8 cellular contexts compared by ENCODE assay signal in the genomic region with DNA sequence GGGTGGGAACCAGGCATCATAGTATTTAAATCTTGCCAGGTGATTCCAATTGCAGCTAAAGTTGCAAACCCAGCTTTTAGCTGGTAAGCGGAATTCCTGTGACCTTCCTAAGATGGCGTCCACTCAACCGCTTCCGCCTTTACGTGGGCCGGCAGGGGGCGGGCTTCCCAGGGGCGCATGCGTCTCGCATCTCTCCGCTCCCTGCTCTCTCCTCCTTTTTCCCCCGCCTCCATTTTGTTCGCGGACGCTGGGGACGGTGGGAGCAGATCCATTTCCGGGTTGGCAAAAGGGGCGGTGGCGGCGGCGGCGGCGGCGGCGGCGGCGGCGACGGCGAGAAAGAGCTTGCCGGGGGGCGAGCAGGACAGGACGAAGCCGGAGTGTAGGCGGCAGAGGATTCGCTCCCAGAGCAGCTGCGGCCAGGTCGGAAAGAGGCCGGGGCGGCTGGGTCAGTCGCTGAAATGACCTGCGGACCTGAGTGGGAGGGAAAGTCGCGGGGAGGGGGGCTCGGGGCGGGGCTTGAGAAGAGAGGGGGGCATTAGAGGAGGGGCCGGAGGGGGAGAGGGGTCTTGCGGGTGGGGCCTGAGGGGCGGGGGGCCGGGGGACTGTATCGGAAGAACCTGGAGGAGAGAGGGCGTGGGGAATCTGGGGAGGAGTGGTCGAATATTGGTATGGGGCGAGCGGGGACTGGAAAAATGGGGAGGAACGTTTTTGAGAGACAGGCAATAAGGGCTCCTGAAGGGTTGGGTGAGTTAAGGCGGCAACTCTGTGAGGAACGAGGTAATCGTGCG. TPM values are rescaled to one million over a fixed set of nuclear protein-coding genes. Genes with fewer than 3 reads are reported as not detected.
DNase-seq lines count a peak whose midpoint lies in the region; ATAC-seq, FAIRE-seq and TF ChIP-seq lines count a peak whose summit lies in the region.

A gene with protein sequence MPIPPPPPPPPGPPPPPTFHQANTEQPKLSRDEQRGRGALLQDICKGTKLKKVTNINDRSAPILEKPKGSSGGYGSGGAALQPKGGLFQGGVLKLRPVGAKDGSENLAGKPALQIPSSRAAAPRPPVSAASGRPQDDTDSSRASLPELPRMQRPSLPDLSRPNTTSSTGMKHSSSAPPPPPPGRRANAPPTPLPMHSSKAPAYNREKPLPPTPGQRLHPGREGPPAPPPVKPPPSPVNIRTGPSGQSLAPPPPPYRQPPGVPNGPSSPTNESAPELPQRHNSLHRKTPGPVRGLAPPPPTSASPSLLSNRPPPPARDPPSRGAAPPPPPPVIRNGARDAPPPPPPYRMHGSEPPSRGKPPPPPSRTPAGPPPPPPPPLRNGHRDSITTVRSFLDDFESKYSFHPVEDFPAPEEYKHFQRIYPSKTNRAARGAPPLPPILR (plus strand): TSS at position 232 of the 788 bp plus-strand sequence. CDS start 37,156 bp downstream, outside the sequence.

- H3K9ac ChIP-seq in IMR-90 (ENCODE audit: low read depth, low read length) = peak within 1 kb of the TSS; percentile 85

- peaks cover 5% of the 10 kb centered on the region for H3K4me1 ChIP-seq in IMR-90 (ENCODE audit: control insufficient read depth, insufficient read depth, low read length)

- no peak for FAIRE-seq in D721Med (lab: Jason Lieb, UNC)

- H3K79me1 ChIP-seq in IMR-90 (ENCODE audit: low read depth in 1 of 2, low read length in 2 of 2) = peaks cover 0 to 37% of the 10 kb centered on the region in 2 experiments; a peak in 2 of 4 replicates

- H3K36me3 ChIP-seq in IMR-90 (ENCODE audit: control insufficient read depth, insufficient read depth, low read length) = no peaks in the 10 kb centered on the region

- H2BK5ac ChIP-seq in IMR-90 (ENCODE audit: low read depth, low read length, poor library complexity, severe bottlenecking) = peak within 1 kb of the TSS; percentile 84

- H2AK5ac ChIP-seq in IMR-90 (ENCODE audit: low read depth, low read length) = peak within 1 kb of the TSS; percentile 69

- peak; percentile 50; the same call in 1 of the 2 replicates for TF ChIP-seq POLR2A in IMR-90 (IDR thresholded peaks at IDR 0.05; ENCODE audit: low read depth, low read length)

- peak within 1 kb of the TSS; percentile 88 for H3K4me2 ChIP-seq in IMR-90 (ENCODE audit: low read depth, low read length)

- H4K91ac ChIP-seq in IMR-90 (ENCODE audit: insufficient read depth, low read depth, low read length) = peak within 1 kb of the TSS; percentile 79

- no peaks in the 10 kb centered on the region for H4K20me1 ChIP-seq in IMR-90 (ENCODE audit: insufficient read depth, low read length)

- dilution Hi-C loops in IMR-90 (cut with HindIII; ENCODE audit: low sequenced_read_pairs, unreplicated experiment) = no loop called here

- CTCF ChIA-PET in IMR-90 (lab: Yijun Ruan, JAX) = interaction anchor here (0.9 to 1.3 kb wide), 4 partner anchors 11 to 65 kb away, joined by 3 to 4 read pairs (median 4); no protein-coding TSS in a partner anchor

- ATAC-seq in GM21515 (IDR thresholded peaks at IDR 0.05; ENCODE audit: unreplicated experiment) = peak; percentile 89
- peak; percentile 99 for ATAC-seq in IMR-90 (ENCODE audit: low read depth)

- 0 out of 2 replicates have a peak within 1 kb of the TSS, but pooled peaks have one; percentile 40 for H2BK20ac ChIP-seq in IMR-90 (ENCODE audit: low read depth, low read length)

- peak within 1 kb of the TSS; percentile 91 for H3K4ac ChIP-seq in IMR-90 (ENCODE audit: low read depth, low read length)

- H3K18ac ChIP-seq in IMR-90 (ENCODE audit: low read depth, low read length) = peak within 1 kb of the TSS; percentile 76

- TF ChIP-seq RAD21 in IMR-90 (IDR thresholded peaks at IDR 0.05; ENCODE audit: low read length) = no peak

- peak within 1 kb of the TSS; percentile 90 to 100 for H4K8ac ChIP-seq in IMR-90 (ENCODE audit: low read depth in 2 of 2, low read length in 2 of 2)

- peak; percentile 72 for DNase-seq in D721Med (ENCODE audit: insufficient read length, low spot score)
- DNase-seq in IMR-90 = peak; percentile 94
- DNase-seq in OCI-M1 (lab: John Stamatoyannopoulos, UW) = peak; percentile 98
- DNase-seq in activated T-cell treated with anti-CD3 and anti-CD28 coated beads for 24 hours (ENCODE audit: low read depth) = peak; percentile 96
- peak; percentile 51 for DNase-seq in epithelial cell of proximal tubule (ENCODE audit: low read depth)
- DNase-seq in mucosa of gallbladder (ENCODE audit: low spot score) = peak; percentile 96
- peak; percentile 91 to 94 for DNase-seq in stimulated activated CD8-positive, alpha-beta memory T cell treated with anti-CD3 and anti-CD28 coated beads, Interleukin-4, amount 100 ng/mL, for 4 hours (ENCODE audit: low read depth in 2 of 2, low spot score in 1 of 2)

- no TSS peak for BruUV-seq in IMR-90 (replicated peaks; lab: Mats Ljungman, UMichigan)

- TF ChIP-seq CTCF in D721Med (IDR thresholded peaks at IDR 0.05; ENCODE audit: insufficient read depth, missing control alignments) (peak; percentile 31), IMR-90 (conservative IDR thresholded peaks at IDR 0.05; ENCODE audit: low read depth, low read length) (peak; percentile 70), epithelial cell of proximal tubule (conservative IDR thresholded peaks at IDR 0.05; ENCODE audit: low read depth, low read length) (peak; percentile 72)

- peak within 1 kb of the TSS; percentile 91 for H2AK9ac ChIP-seq in IMR-90 (replicated peaks; ENCODE audit: low read depth, low read length, poor library complexity)

- peak within 1 kb of the TSS; percentile 97 for H4K5ac ChIP-seq in IMR-90 (ENCODE audit: low read depth, low read length)

- H3K9me3 ChIP-seq in IMR-90 (ENCODE audit: control insufficient read depth, insufficient read depth, low read length) = no peaks in the 10 kb centered on the region

- intact Hi-C loops in IMR-90 (cut with micrococcal nuclease) = no loop called here

- peak within 1 kb of the TSS; percentile 99 for H3K23ac ChIP-seq in IMR-90 (ENCODE audit: low read depth, low read length)

- H3K9me1 ChIP-seq in IMR-90 (ENCODE audit: insufficient read depth, low read length) = peaks cover 12% of the 10 kb centered on the region

- peak within 1 kb of the TSS; percentile 98 for H3K14ac ChIP-seq in IMR-90 (replicated peaks; ENCODE audit: low read depth, low read length)

- H2AFZ ChIP-seq in IMR-90 (replicated peaks; ENCODE audit: low read length, poor library complexity) = peak within 1 kb of the TSS; percentile 96

- H3K27me3 ChIP-seq in IMR-90 (ENCODE audit: control insufficient read depth, insufficient read depth, low read length) = no peaks in the 10 kb centered on the region

- peak within 1 kb of the TSS; percentile 91 for H3K27ac ChIP-seq in IMR-90 (ENCODE audit: insufficient read depth, low read length)

- POLR2A ChIA-PET in IMR-90 (lab: Charles Lee; ENCODE audit: unreplicated experiment) = interaction anchor here (0.6 to 0.7 kb wide), 2 partner anchors 116 to 1469 kb away, joined by 4 read pairs; no protein-coding TSS in a partner anchor

- in situ Hi-C loops in IMR-90 (cut with MboI; ENCODE audit: low sequenced_read_pairs) = loop anchor here (10.0 kb wide), 1 partner anchor 136 kb away; no protein-coding TSS in a partner anchor

- H3K4me3 ChIP-seq in IMR-90 (ENCODE audit: insufficient read depth, low read depth, low read length) (peak within 1 kb of the TSS; percentile 70), epithelial cell of proximal tubule (ENCODE audit: low read depth, low read length) (peak within 1 kb of the TSS; percentile 92)

- peak within 1 kb of the TSS; percentile 79 for H3K56ac ChIP-seq in IMR-90 (ENCODE audit: extremely low read depth, insufficient read depth, low read length)

- peak within 1 kb of the TSS; percentile 37; the same call in 1 of the 3 replicates for H2BK15ac ChIP-seq in IMR-90 (ENCODE audit: low read depth, low read length)

- peak within 1 kb of the TSS; percentile 73 for H2BK120ac ChIP-seq in IMR-90 (ENCODE audit: low read depth, low read length)

- 1% methylated on average over 28 of the region's 60 CpGs; no CpG with 5 or more reads in 1 of the 2 experiments for WGBS in IMR-90 (ENCODE audit: extremely low coverage in 2 of 2, insufficient read length in 1 of 2), 2 experiments

TF ChIP-seq in IMR-90, 13 proteins besides CTCF, POLR2A, EP300 and RAD21:
- TF ChIP-seq MAZ (IDR thresholded peaks at IDR 0.05; ENCODE audit: borderline replicate concordance, low read depth, low read length) (peak; percentile 76; the same call in 1 of the 2 replicates), SMC3 (IDR thresholded peaks at IDR 0.05; ENCODE audit: low read depth, low read length) (peak; percentile 17; the same call in 1 of the 2 replicates), MXI1 (IDR thresholded peaks at IDR 0.05; ENCODE audit: borderline replicate concordance, low read depth, low read length) (peak; percentile 29; the same call in 1 of the 2 replicates), CEBPB (IDR thresholded peaks at IDR 0.05; ENCODE audit: low read depth, low read length) (no peak), FOS (IDR thresholded peaks at IDR 0.05; ENCODE audit: low read depth, low read length) (no peak)

RNA-seq across cellular contexts. Expression of the gene that starts here (rescaled TPM):
- 2.0 and 2.8 TPM in 2 replicates for total RNA-seq in IMR-90 (2012; rRNA removed)
- polyA plus RNA-seq in IMR-90 (2012; rRNA removed) = 8.9 and 10.4 TPM in 2 replicates
- 4.5 and 5.4 TPM in 2 replicates for polyA plus RNA-seq in IMR-90 (2012; cell fraction: cytosol; rRNA removed)
- polyA plus RNA-seq in IMR-90 (2012; cell fraction: nucleus; rRNA removed; ENCODE audit: low replicate concordance) = 9.3 and 12.3 TPM in 2 replicates
- total RNA-seq in epithelial cell of proximal tubule = 7.5 and 12.5 TPM in 2 replicates
- 64.1 TPM for total RNA-seq in mucosa of gallbladder

Comparison
In these comparisons a context has a peak if more than half of its experiments do, and no peak if none do; other contexts are left out.
1. Peak in every context shown above with its lines: DNase-seq, ATAC-seq, H3K4me3 ChIP-seq and H3K27ac ChIP-seq.